8 cellular contexts compared by ENCODE assay signal in genomic region chr5:124057161-124057814, GRCh38.
DNase-seq lines count a peak whose midpoint lies in the region; ATAC-seq and TF ChIP-seq lines count a peak whose summit lies in the region.

No MANE protein-coding gene starts in this region.

- H2AK5ac ChIP-seq in neuronal stem cell (ENCODE audit: low read depth, low read length), result no peak overlapping the region

- H3K4me1 ChIP-seq in OCI-LY3 (ENCODE audit: low read length), result peaks cover 52% of the 10 kb centered on the region
- H3K4me1 ChIP-seq in neuronal stem cell (ENCODE audit: control insufficient read depth in 2 of 2, insufficient read depth in 1 of 2, low read depth in 1 of 2, low read length in 2 of 2), result peaks cover 0 to 6% of the 10 kb centered on the region in 2 donors

- H3K18ac ChIP-seq in neuronal stem cell (ENCODE audit: low read length), result no peak overlapping the region

- DNase-seq in DMS53 (lab: John Stamatoyannopoulos, UW) (peak; percentile 43), KG1 (lab: John Stamatoyannopoulos, UW) (peak; percentile 22), globus pallidus (ENCODE audit: low spot score) (peak; percentile 61), substantia nigra (lab: John Stamatoyannopoulos, UW) (peak in 19 of 49 donors; percentile 3 to 63 (median 15)), neuronal stem cell (ENCODE audit: low spot score) (no peak), activated T-cell treated with anti-CD3 and anti-CD28 coated beads for 4 hours (no peak)

- no peak overlapping the region for H4K91ac ChIP-seq in neuronal stem cell (ENCODE audit: low read depth, low read length, poor library complexity)

- no peaks in the 10 kb centered on the region for H3K79me2 ChIP-seq in OCI-LY3 (ENCODE audit: low read length)

- H2BK15ac ChIP-seq in neuronal stem cell (ENCODE audit: low read length), result no peak overlapping the region

- no peaks in the 10 kb centered on the region for H3K36me3 ChIP-seq in OCI-LY3 (replicated peaks; ENCODE audit: low read depth, low read length)
- H3K36me3 ChIP-seq in neuronal stem cell (replicated peaks in 1 of 2; ENCODE audit: control insufficient read depth in 2 of 2, insufficient read depth in 2 of 2, low read length in 2 of 2), result no peaks in the 10 kb centered on the region

- H2BK120ac ChIP-seq in neuronal stem cell (ENCODE audit: low read depth, low read length), result no peak overlapping the region

- no peak overlapping the region for H2BK5ac ChIP-seq in neuronal stem cell (ENCODE audit: low read length)

- no peak for TF ChIP-seq CTCF in OCI-LY3 (IDR thresholded peaks at IDR 0.05; ENCODE audit: low read depth, low read length)

- ATAC-seq in GM21528 (IDR thresholded peaks at IDR 0.05; ENCODE audit: low FRiP score, unreplicated experiment), result peak; percentile 66

- H3K79me1 ChIP-seq in neuronal stem cell (ENCODE audit: low read depth, low read length), result no peaks in the 10 kb centered on the region

- no peak overlapping the region for H3K4ac ChIP-seq in neuronal stem cell (ENCODE audit: low read length)

- H3K4me2 ChIP-seq in OCI-LY3 (ENCODE audit: low read length) (peak overlapping the region; percentile 90), neuronal stem cell (ENCODE audit: insufficient read depth, low read length, poor library complexity, severe bottlenecking) (no peak overlapping the region)

- H4K20me1 ChIP-seq in OCI-LY3 (ENCODE audit: insufficient read depth, low read length), result no peaks in the 10 kb centered on the region

- peak overlapping the region; percentile 84 for H3K27ac ChIP-seq in OCI-LY3 (ENCODE audit: low read length)
- H3K27ac ChIP-seq in substantia nigra (ENCODE audit: low read depth, low read length, poor library complexity, severe bottlenecking), result peak overlapping the region; percentile 28
- no peak overlapping the region for H3K27ac ChIP-seq in neuronal stem cell (replicated peaks; ENCODE audit: low read length)

- H3K27me3 ChIP-seq in OCI-LY3 (ENCODE audit: low read depth, low read length) (no peaks in the 10 kb centered on the region), neuronal stem cell (ENCODE audit: control insufficient read depth in 3 of 3, insufficient read depth in 3 of 3, low read depth in 1 of 3, low read length in 3 of 3) (no peaks in the 10 kb centered on the region)

- H2BK12ac ChIP-seq in neuronal stem cell (ENCODE audit: low read length), result no peak overlapping the region

- H3K9ac ChIP-seq in OCI-LY3 (ENCODE audit: low read length), result peak overlapping the region; percentile 80
- no peak overlapping the region for H3K9ac ChIP-seq in neuronal stem cell (ENCODE audit: low read depth, low read length, poor library complexity)

- no peak overlapping the region for H4K8ac ChIP-seq in neuronal stem cell (ENCODE audit: low read depth, low read length)

- peak overlapping the region; percentile 67; the same call in 1 of the 2 replicates for H2AFZ ChIP-seq in OCI-LY3 (ENCODE audit: low read depth, low read length)
- H2AFZ ChIP-seq in neuronal stem cell (ENCODE audit: low read length), result no peak overlapping the region

- H3K9me3 ChIP-seq in OCI-LY3 (ENCODE audit: insufficient read depth, low read length) (no peaks in the 10 kb centered on the region), neuronal stem cell (replicated peaks in 1 of 2; ENCODE audit: control insufficient read depth in 2 of 2, insufficient read depth in 1 of 2, low read depth in 1 of 2, low read length in 2 of 2) (peaks cover 0 to 2% of the 10 kb centered on the region in 2 donors)

- peak overlapping the region; percentile 79 for H3K4me3 ChIP-seq in OCI-LY3 (ENCODE audit: low read length)
- no peak overlapping the region for H3K4me3 ChIP-seq in neuronal stem cell (ENCODE audit: low read length in 2 of 2)

- H3K14ac ChIP-seq in neuronal stem cell (ENCODE audit: low read length), result no peak overlapping the region

- WGBS in neuronal stem cell (ENCODE audit: extremely low coverage in 2 of 2, insufficient read length in 2 of 2, insufficient replicate concordance in 1 of 2), 2 donors, result no CpG with 5 or more reads among the region's 5 CpGs

- H3K23ac ChIP-seq in neuronal stem cell (ENCODE audit: low read depth, low read length, poor library complexity), result no peak overlapping the region

Comparison
In these comparisons a context has a peak if more than half of its experiments do, and no peak if none do; other contexts are left out.
1. DNase-seq: peak in DMS53 (single experiment), KG1 (single experiment) and globus pallidus (single experiment); none in neuronal stem cell (single experiment) and activated T-cell treated with anti-CD3 and anti-CD28 coated beads for 4 hours (single experiment).